ENCODE assay signal across 17 cellular contexts in genomic region chrX:104568304-104568915, GRCh38. TPM values are rescaled to one million over a fixed set of nuclear protein-coding genes. Genes with fewer than 3 reads are reported as not detected.
A peak's percentile ranks its signal among the peaks of the same experiment; 100 is the strongest.
DNase-seq lines count a peak whose midpoint lies in the region; ATAC-seq and TF ChIP-seq lines count a peak whose summit lies in the region.
"Had no signal": no experiment of that assay in that cellular context is flagged by ENCODE, and none has a peak within 500 bp of the region (broad histone marks: within the 10 kb centered on the region; RNA-seq: fewer than 3 reads in every experiment).

No MANE protein-coding gene starts in this region.

- DNase-seq in H9, result no peak
- DNase-seq in WTC11 (ENCODE audit: low spot score), result no peak
- peak; percentile 19 for DNase-seq in retina
- no peak for DNase-seq in upper lobe of left lung
- DNase-seq in OCI-LY7 (ENCODE audit: low spot score), result no peak
- DNase-seq in NCI-H446 (lab: John Stamatoyannopoulos, UW), result no peak
- DNase-seq: DMS 273 treated with DMSO at 0.1 percent for 48 hours; GF-D8; GM23248; NCI-H146; NK-92 treated with Interleukin-12 subunit alpha and Interleukin-12 subunit beta, amount 100 ng/mL, for 24 hours; OCI-M1 had no signal

- no peak overlapping the region for H4K5ac ChIP-seq in H9 (ENCODE audit: insufficient read length, low read depth, low read length)

- H4K8ac ChIP-seq in H9 (replicated peaks; ENCODE audit: insufficient read length, low read depth, low read length), result no peak overlapping the region

- no peak overlapping the region for H3K14ac ChIP-seq in H9 (ENCODE audit: insufficient read depth, low read length)

- intact Hi-C loops in OCI-LY7 (cut with micrococcal nuclease; ENCODE audit: unreplicated experiment), result no loop called here

- H3K36me3 ChIP-seq in upper lobe of left lung (no peaks in the 10 kb centered on the region), OCI-LY7 (ENCODE audit: insufficient read depth, low read length) (no peaks in the 10 kb centered on the region)

- peaks cover 0 to 7% of the 10 kb centered on the region in 2 experiments; a peak in 2 of 4 replicates for H3K4me1 Mint-ChIP-seq in H9
- H3K4me1 Mint-ChIP-seq in WTC11, result peaks cover 5% of the 10 kb centered on the region; the same call in 1 of the 2 replicates

- H2BK120ac ChIP-seq in H9 (ENCODE audit: low read depth, low read length, poor library complexity, severe bottlenecking), result no peak overlapping the region

- H3K4ac ChIP-seq in H9 (ENCODE audit: low read depth, low read length), result no peak overlapping the region

- H3K79me2 ChIP-seq in H9 (ENCODE audit: insufficient read depth, low read length), result no peaks in the 10 kb centered on the region
- no peaks in the 10 kb centered on the region for H3K79me2 ChIP-seq in OCI-LY7 (ENCODE audit: insufficient read depth, low read depth, low read length)

- no peak overlapping the region for H2BK12ac ChIP-seq in H9 (ENCODE audit: insufficient read length, low read depth, low read length)

- no peak overlapping the region for H3T11ph ChIP-seq in H9 (ENCODE audit: low read length)

- H3K9me3 Mint-ChIP-seq in H9 (peaks cover 0 to 66% of the 10 kb centered on the region in 2 experiments; a peak in 4 of 5 replicates), WTC11 (no peaks in the 10 kb centered on the region)

- H3K23me2 ChIP-seq in H9 (ENCODE audit: insufficient read length, low read depth, low read length, poor library complexity, severe bottlenecking), result peaks cover 16% of the 10 kb centered on the region

- H3K56ac ChIP-seq in H9 (ENCODE audit: insufficient read length, low read depth, low read length), result no peak overlapping the region

- no peak overlapping the region for H3K23ac ChIP-seq in H9 (ENCODE audit: insufficient read length, low read depth, low read length)

- POLR2A ChIA-PET in WTC11 (lab: Charles Lee) (interaction anchor here (0.6 kb wide), 1 partner anchor 1266 kb away, joined by 3 read pairs; no protein-coding TSS in a partner anchor), OCI-LY7 (lab: Charles Lee) (no interaction called here)

- H4K20me1 ChIP-seq in H9 (ENCODE audit: control insufficient read depth, insufficient read depth, insufficient read length) (no peaks in the 10 kb centered on the region), OCI-LY7 (ENCODE audit: insufficient read depth, low read length) (no peaks in the 10 kb centered on the region)

- H3K27me3 ChIP-seq in H9 (ENCODE audit: insufficient read depth, low read length), result peaks cover 33% of the 10 kb centered on the region
- peaks cover 0 to 18% (median 0%) of the 10 kb centered on the region in 4 donors for H3K27me3 ChIP-seq in upper lobe of left lung

- CTCF ChIA-PET in WTC11 (lab: Charles Lee), result interaction anchor here (2.0 kb wide), 1 partner anchor 623 kb away, joined by 6 read pairs; no protein-coding TSS in a partner anchor
- CTCF ChIA-PET in OCI-LY7 (lab: Charles Lee; ENCODE audit: unreplicated experiment), result no interaction called here

- no peak overlapping the region for H3K27ac Mint-ChIP-seq in H9
- no peak overlapping the region for H3K27ac Mint-ChIP-seq in WTC11

- TF ChIP-seq EP300 in upper lobe of left lung (IDR thresholded peaks at IDR 0.05), result no peak

- no peak overlapping the region for H3K9ac ChIP-seq in H9 (ENCODE audit: extremely low read depth, insufficient read length, low read length)
- H3K9ac ChIP-seq: GM23248, KMS-11 had no signal

- H4K91ac ChIP-seq in H9 (ENCODE audit: insufficient read length, low read depth, low read length), result no peak overlapping the region

- H2AK5ac ChIP-seq in H9 (ENCODE audit: insufficient read length, low read length), result no peak overlapping the region

- peak overlapping the region; percentile 99 for H3K4me2 ChIP-seq in H9 (ENCODE audit: insufficient read depth, insufficient read length, low read length)
- H3K4me2 ChIP-seq in OCI-LY7 (ENCODE audit: low read length), result no peak overlapping the region
- H3K4me2 ChIP-seq: KMS-11 had no signal

- H3K4me1 ChIP-seq in H9 (ENCODE audit: insufficient read depth, low read length) (no peaks in the 10 kb centered on the region), upper lobe of left lung (peaks cover 0 to 19% (median 0%) of the 10 kb centered on the region in 4 donors), OCI-LY7 (ENCODE audit: insufficient read depth, low read length, poor library complexity, severe bottlenecking) (no peaks in the 10 kb centered on the region)

- ATAC-seq in WTC11 (no peak), upper lobe of left lung (ENCODE audit: low FRiP score in 2 of 2) (no peak)

- H2AFZ ChIP-seq in H9 (ENCODE audit: low read length) (no peak overlapping the region), OCI-LY7 (ENCODE audit: low read length) (no peak overlapping the region)
- H2AFZ ChIP-seq: GM23248 had no signal

- no peak for TF ChIP-seq POLR2A in upper lobe of left lung (IDR thresholded peaks at IDR 0.05)

- H2BK20ac ChIP-seq in H9 (ENCODE audit: low read depth, low read length, poor library complexity, severe bottlenecking), result no peak overlapping the region

- H3K4me3 ChIP-seq in iPS-18c (ENCODE audit: insufficient read depth, low read depth, low read length), result peak overlapping the region; percentile 30
- no peak overlapping the region for H3K4me3 ChIP-seq in upper lobe of left lung
- no peak overlapping the region for H3K4me3 ChIP-seq in OCI-LY7 (ENCODE audit: low read depth, low read length, poor library complexity, severe bottlenecking)
- H3K4me3 ChIP-seq: GM23248 had no signal

- H3K9me3 ChIP-seq in H9 (ENCODE audit: control insufficient read depth, low read depth, low read length) (no peaks in the 10 kb centered on the region), iPS-18c (ENCODE audit: control insufficient read depth, insufficient read depth, low read length) (peaks cover 2% of the 10 kb centered on the region), upper lobe of left lung (no peaks in the 10 kb centered on the region), OCI-LY7 (ENCODE audit: low read length) (no peaks in the 10 kb centered on the region)

- no CpG with 5 or more reads among the region's 23 CpGs for WGBS in H9 (ENCODE audit: extremely low coverage, insufficient read length, low lambda C conversion rate)
- 30 to 49% methylated on average over 9 to 23 of the region's 23 CpGs for WGBS in upper lobe of left lung, 2 donors

- peaks cover 75% of the 10 kb centered on the region for H3K27me3 Mint-ChIP-seq in H9 (ENCODE audit: low read depth)
- peaks cover 79% of the 10 kb centered on the region for H3K27me3 Mint-ChIP-seq in WTC11 (ENCODE audit: low read depth)

- no peak overlapping the region for H3K27ac ChIP-seq in H9 (ENCODE audit: insufficient read length, low read depth, low read length)
- no peak overlapping the region for H3K27ac ChIP-seq in upper lobe of left lung
- H3K27ac ChIP-seq in OCI-LY7 (ENCODE audit: low read depth, low read length, poor library complexity, severe bottlenecking), result no peak overlapping the region
- H3K27ac ChIP-seq: C4-2B, GM23248, KMS-11 had no signal

- H3K18ac ChIP-seq in H9 (ENCODE audit: insufficient read length, low read depth, low read length), result no peak overlapping the region

- no peaks in the 10 kb centered on the region for H3K9me2 ChIP-seq in OCI-LY7 (ENCODE audit: insufficient read depth, low read length)

- H2BK15ac ChIP-seq in H9 (ENCODE audit: low read depth, low read length), result no peak overlapping the region

- no peaks in the 10 kb centered on the region; a peak in 1 of 7 replicates for H3K36me3 Mint-ChIP-seq in H9 (ENCODE audit: insufficient read depth in 1 of 3, low read depth in 3 of 3)
- no peaks in the 10 kb centered on the region for H3K36me3 Mint-ChIP-seq in WTC11

- H3K79me1 ChIP-seq in H9 (ENCODE audit: insufficient read depth, low read depth, low read length, poor library complexity, severe bottlenecking), result no peaks in the 10 kb centered on the region

- no peak overlapping the region for H2BK5ac ChIP-seq in H9 (ENCODE audit: insufficient read length, low read length)

- BruUV-seq in OCI-LY7 (replicated peaks; lab: Mats Ljungman, UMichigan), result no TSS peak

- no peak for TF ChIP-seq CTCF in H9 (conservative IDR thresholded peaks at IDR 0.05)
- TF ChIP-seq CTCF in WTC11 (IDR thresholded peaks at IDR 0.05), result no peak
- no peak for TF ChIP-seq CTCF in upper lobe of left lung (IDR thresholded peaks at IDR 0.05)
- TF ChIP-seq CTCF in OCI-LY7 (conservative IDR thresholded peaks at IDR 0.05; ENCODE audit: low read length), result no peak

- H3K4me3 Mint-ChIP-seq in H9 (peak overlapping the region in 1 of 2 experiments; percentile 91; a peak in 3 of 5 replicates), WTC11 (peak overlapping the region; percentile 79)

TF ChIP-seq in WTC11, 78 proteins besides CTCF, POLR2A, EP300 and RAD21 (continues in another document):
- TF ChIP-seq TEAD4 (CRISPR knock-in tag; IDR thresholded peaks at IDR 0.05) (no peak), ELF4 (CRISPR knock-in tag; IDR thresholded peaks at IDR 0.05; ENCODE audit: low read depth) (no peak), ZNF232 (CRISPR knock-in tag; IDR thresholded peaks at IDR 0.05) (no peak), ZNF671 (CRISPR knock-in tag; IDR thresholded peaks at IDR 0.05) (no peak), JAZF1 (CRISPR knock-in tag; IDR thresholded peaks at IDR 0.05) (no peak), ERG (CRISPR knock-in tag; IDR thresholded peaks at IDR 0.05) (no peak), OVOL2 (CRISPR knock-in tag; IDR thresholded peaks at IDR 0.05; ENCODE audit: borderline replicate concordance) (no peak), FOXK1 (CRISPR knock-in tag; IDR thresholded peaks at IDR 0.05) (no peak), ATF3 (CRISPR knock-in tag; conservative IDR thresholded peaks at IDR 0.05) (no peak), ESRRA (CRISPR knock-in tag; IDR thresholded peaks at IDR 0.05; ENCODE audit: borderline replicate concordance) (no peak), HMGA2 (CRISPR knock-in tag; IDR thresholded peaks at IDR 0.05) (no peak)

RNA-seq across cellular contexts. Expression of gene IL1RAPL2, which starts 2.4 kb away (rescaled TPM):
- total RNA-seq in H9 (2021) (0.13 TPM in 1 of 2 replicates, not detected in the other), WTC11 (2021) (0.07 to 0.18 TPM (median 0.09 TPM) in 3 replicates), upper lobe of left lung (not detected), OCI-LY7 (2022) (not detected in 2 replicates)
- total RNA-seq in OCI-LY7 (2014; rRNA removed; shearing (Covaris generic)), result not detected in 2 replicates
- total RNA-seq: GM23248, M059J, SK-MEL-5 had no signal
